In the genomic region with DNA sequence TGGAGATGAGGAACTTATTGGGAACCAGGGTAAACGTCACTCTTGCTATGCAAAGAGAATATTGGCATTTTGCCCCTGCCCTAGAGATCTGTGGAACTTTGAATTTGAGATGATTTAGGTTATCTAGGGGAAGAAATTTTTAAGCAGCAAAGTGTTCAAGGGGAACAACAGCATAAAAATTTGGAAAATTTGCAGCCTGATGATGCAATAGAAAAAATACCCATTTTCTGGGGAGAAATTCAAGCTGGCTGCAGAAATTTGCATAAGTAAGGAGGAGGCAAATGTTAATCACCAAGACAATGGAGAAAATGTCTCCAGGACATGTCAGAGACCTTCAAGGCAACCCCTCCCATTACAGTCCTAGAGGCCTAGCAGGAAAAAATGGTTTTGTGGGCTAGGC, we compare ENCODE assay signal across 1 cellular context.
A peak's percentile ranks its signal among the peaks of the same experiment; 100 is the strongest.
TF ChIP-seq lines count a peak whose summit lies in the region.

No MANE protein-coding gene starts in this region.

TF ChIP-seq in H1, 55 proteins besides CTCF, POLR2A, EP300 and RAD21:
- TF ChIP-seq SUZ12 (IDR thresholded peaks at IDR 0.05; ENCODE audit: low read length) (no peak), JUN (IDR thresholded peaks at IDR 0.05; ENCODE audit: low read depth, low read length) (no peak), CEBPB (IDR thresholded peaks at IDR 0.05; ENCODE audit: low read depth, low read length) (peak; percentile 63; the same call in 1 of the 2 replicates)
TF ChIP-seq in H1: peak in this region for 1.
